Comparison of ENCODE assay signal across 1 cellular context in the genomic region with DNA sequence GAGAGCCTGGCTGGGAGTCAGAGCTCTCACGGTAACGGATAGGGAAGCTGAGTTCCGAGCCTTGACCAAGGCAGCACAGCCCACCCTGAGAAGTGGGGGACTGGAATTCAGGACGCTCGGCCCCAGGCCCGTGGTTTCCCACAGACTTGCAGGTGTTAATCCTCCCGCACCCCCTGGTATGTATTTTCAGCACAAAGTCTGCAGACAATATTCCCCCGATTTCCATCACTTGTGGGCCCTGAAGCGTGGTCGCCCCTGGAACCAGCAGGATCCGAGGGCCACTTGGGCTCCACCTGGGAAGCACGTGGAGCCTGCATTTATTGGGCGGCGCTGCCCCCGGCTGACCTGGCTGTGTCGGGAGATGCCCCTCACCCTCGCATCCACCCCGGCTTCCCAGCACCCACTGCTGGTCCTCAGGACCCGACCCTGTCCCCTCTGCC.
TF ChIP-seq lines count a peak whose summit lies in the region.

No MANE protein-coding gene starts in this region.

TF ChIP-seq in H1, 55 proteins besides CTCF, POLR2A, EP300 and RAD21 (continued from another document):
- no peak for TF ChIP-seq SIN3A (conservative IDR thresholded peaks at IDR 0.05 in 1 of 2, IDR thresholded peaks at IDR 0.05 in 1 of 2; ENCODE audit: low read depth in 1 of 2, low read length in 2 of 2)
- TF ChIP-seq, protein P1, sequence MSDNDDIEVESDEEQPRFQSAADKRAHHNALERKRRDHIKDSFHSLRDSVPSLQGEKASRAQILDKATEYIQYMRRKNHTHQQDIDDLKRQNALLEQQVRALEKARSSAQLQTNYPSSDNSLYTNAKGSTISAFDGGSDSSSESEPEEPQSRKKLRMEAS (IDR thresholded peaks at IDR 0.05): peak; percentile 66
- no peak for TF ChIP-seq TEAD4 (IDR thresholded peaks at IDR 0.05; ENCODE audit: low read depth, low read length)
- no peak for TF ChIP-seq KDM1A (IDR thresholded peaks at IDR 0.05; ENCODE audit: borderline replicate concordance, low read length)
- TF ChIP-seq, protein P2, sequence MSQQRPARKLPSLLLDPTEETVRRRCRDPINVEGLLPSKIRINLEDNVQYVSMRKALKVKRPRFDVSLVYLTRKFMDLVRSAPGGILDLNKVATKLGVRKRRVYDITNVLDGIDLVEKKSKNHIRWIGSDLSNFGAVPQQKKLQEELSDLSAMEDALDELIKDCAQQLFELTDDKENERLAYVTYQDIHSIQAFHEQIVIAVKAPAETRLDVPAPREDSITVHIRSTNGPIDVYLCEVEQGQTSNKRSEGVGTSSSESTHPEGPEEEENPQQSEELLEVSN (IDR thresholded peaks at IDR 0.05): peak; percentile 33; the same call in 1 of the 2 replicates
- TF ChIP-seq KDM4A (IDR thresholded peaks at IDR 0.05; ENCODE audit: low read depth, low read length, severe bottlenecking): peak; percentile 23
- TF ChIP-seq CTBP2 (IDR thresholded peaks at IDR 0.05; ENCODE audit: borderline replicate concordance, insufficient read depth, insufficient read length, low read length): no peak
- TF ChIP-seq JUND (IDR thresholded peaks at IDR 0.05; ENCODE audit: low read length): no peak
TF ChIP-seq in H1: peak in this region for 3.
